In genomic region chr22:21642584-21643448, GRCh38 we compare ENCODE assay signal across 8 cellular contexts. TPM values are rescaled to one million over a fixed set of nuclear protein-coding genes. Genes with fewer than 3 reads are reported as not detected.
DNase-seq lines count a peak whose midpoint lies in the region; ATAC-seq and TF ChIP-seq lines count a peak whose summit lies in the region.

No MANE protein-coding gene starts in this region.

- H3K4me2 ChIP-seq in KMS-11, result peak overlapping the region; percentile 85

- TF ChIP-seq POLR2A in adrenal gland (IDR thresholded peaks at IDR 0.05) (no peak), sigmoid colon (IDR thresholded peaks at IDR 0.05) (no peak)

- H3K4me3 ChIP-seq in KMS-11 (IDR thresholded peaks at IDR 0.05; ENCODE audit: insufficient read depth, low read depth, low read length) (no peak overlapping the region), SK-N-MC (peak overlapping the region; percentile 83), adrenal gland (peak overlapping the region in 3 of 4 donors; percentile 2 to 58 (median 52)), sigmoid colon (peak overlapping the region; percentile 48 to 69 (median 66))

- WGBS in adrenal gland, 4 donors, result 1 to 4% (median 3%) methylated on average over 18 to 56 of the region's 56 CpGs
- WGBS in sigmoid colon, 2 donors, result 1% methylated on average over 56 of the region's 56 CpGs

- ATAC-seq in GM18858 (IDR thresholded peaks at IDR 0.05; ENCODE audit: unreplicated experiment), result no peak
- ATAC-seq in GM18519 (IDR thresholded peaks at IDR 0.05; ENCODE audit: low FRiP score, unreplicated experiment), result no peak

- DNase-seq in GM03348 (ENCODE audit: low spot score) (peak; percentile 65), SK-N-MC (ENCODE audit: low read depth, low spot score) (no peak), adrenal gland (peak in 5 of 7 donors; percentile 50 to 70 (median 53)), hippocampal formation (lab: John Stamatoyannopoulos, UW) (peak; percentile 14 to 26), sigmoid colon (no peak)

- TF ChIP-seq EP300 in sigmoid colon (IDR thresholded peaks at IDR 0.05), result no peak

- H3K9ac ChIP-seq in KMS-11 (peak overlapping the region; percentile 100), SK-N-MC (ENCODE audit: insufficient read length) (peak overlapping the region; percentile 48)

- H3K36me3 ChIP-seq in KMS-11 (ENCODE audit: insufficient read depth) (peaks cover 5% of the 10 kb centered on the region; the same call in 1 of the 2 replicates), SK-N-MC (ENCODE audit: insufficient read depth, low read length) (no peaks in the 10 kb centered on the region), adrenal gland (replicated peaks in 1 of 2) (peaks cover 0 to 7% of the 10 kb centered on the region in 2 donors), sigmoid colon (no peaks in the 10 kb centered on the region)

- H3K9me3 ChIP-seq in SK-N-MC (ENCODE audit: low read depth, low read length) (no peaks in the 10 kb centered on the region), adrenal gland (replicated peaks in 1 of 3) (no peaks in the 10 kb centered on the region), sigmoid colon (no peaks in the 10 kb centered on the region)

- H2AFZ ChIP-seq in KMS-11 (ENCODE audit: low read depth), result peak overlapping the region; percentile 64; the same call in 1 of the 2 replicates

- TF ChIP-seq CTCF in KMS-11 (conservative IDR thresholded peaks at IDR 0.05; ENCODE audit: low read depth, low read length), result peak; percentile 75
- TF ChIP-seq CTCF in adrenal gland (IDR thresholded peaks at IDR 0.05), result peak; percentile 19 to 50 (median 38)
- TF ChIP-seq CTCF in sigmoid colon (IDR thresholded peaks at IDR 0.05), result peak in 2 of 4 experiments; percentile 22 to 34

- H3K79me2 ChIP-seq in KMS-11 (ENCODE audit: insufficient read depth, low read depth), result peaks cover 26% of the 10 kb centered on the region

- H3K27ac ChIP-seq in KMS-11 (peak overlapping the region; percentile 93), SK-N-MC (no peak overlapping the region), adrenal gland (peak overlapping the region in 4 of 5 donors; percentile 38 to 78 (median 60)), sigmoid colon (peak overlapping the region; percentile 67 to 79 (median 74))

- H3K27me3 ChIP-seq in KMS-11 (ENCODE audit: insufficient read depth, low read depth) (no peaks in the 10 kb centered on the region), adrenal gland (no peaks in the 10 kb centered on the region), sigmoid colon (no peaks in the 10 kb centered on the region)

- no peaks in the 10 kb centered on the region for H4K20me1 ChIP-seq in KMS-11 (ENCODE audit: insufficient read depth)

- H3K4me1 ChIP-seq in KMS-11 (ENCODE audit: low read depth, poor library complexity, severe bottlenecking) (peaks cover 27% of the 10 kb centered on the region), adrenal gland (replicated peaks in 1 of 2) (peaks cover 10 to 19% of the 10 kb centered on the region in 2 donors), sigmoid colon (peaks cover 0 to 31% (median 20%) of the 10 kb centered on the region in 4 donors)

- intact Hi-C loops in adrenal gland (cut with DNase I) (no loop called here), sigmoid colon (cut with DNase I) (loop anchor here (2.0 kb wide), 1 partner anchor 74 kb away; no protein-coding TSS in a partner anchor)

RNA-seq across cellular contexts. Expression of gene SDF2L1, which starts 0.7 kb away (rescaled TPM):
- total RNA-seq in adrenal gland (10 to 100 TPM; 14.0 to 83.9 (median 44.8) TPM), sigmoid colon (10 to 100 TPM in 3 of 4 donors, 1 to 10 TPM in 1; 6.1 to 38.8 (median 24.4) TPM)
- polyA plus RNA-seq in adrenal gland (10 to 100 TPM; 15.3 to 37.5 (median 19.1) TPM), sigmoid colon (100 to 1,000 TPM in 1 of 3 donors, 10 to 100 TPM in 2; 15.6 to 127 (median 25.0) TPM)

RNA-seq across cellular contexts. Expression of gene CCDC116, which starts 10.3 kb away (rescaled TPM):
- total RNA-seq in adrenal gland (under 1 TPM in 6 of 8 donors, not detected in 2; 0.19 to 0.50 (median 0.31) TPM), sigmoid colon (1 to 10 TPM in 1 of 4 donors, under 1 TPM in 3; 0.33 to 2.5 (median 0.38) TPM)
- polyA plus RNA-seq in adrenal gland (1 to 10 TPM in 1 of 3 donors, under 1 TPM in 1, not detected in 1; 0.77 to 1.9 TPM), sigmoid colon (under 1 TPM in 1 of 3 donors, not detected in 2; 0.58 TPM)

RNA-seq across cellular contexts. Expression of gene YDJC, which starts 13.0 kb away (rescaled TPM):
- 10 to 100 TPM in 7 of 8 donors, 1 to 10 TPM in 1; 8.9 to 33.6 (median 19.5) TPM for total RNA-seq in adrenal gland
- polyA plus RNA-seq in adrenal gland, result 10 to 100 TPM in 2 of 3 donors, 1 to 10 TPM in 1; 2.5 to 36.2 (median 31.2) TPM
- total RNA-seq in sigmoid colon, result 10 to 100 TPM in 3 of 4 donors, 1 to 10 TPM in 1; 8.3 to 16.3 (median 15.3) TPM
- polyA plus RNA-seq in sigmoid colon, result 10 to 100 TPM; 17.4 to 36.5 (median 18.3) TPM

RNA-seq across cellular contexts. Expression of gene PPIL2, which starts 23.0 kb away (rescaled TPM):
- 10 to 100 TPM; 32.2 to 58.1 (median 42.4) TPM for total RNA-seq in adrenal gland
- polyA plus RNA-seq in adrenal gland, result 10 to 100 TPM; 33.6 to 65.6 (median 61.7) TPM
- 10 to 100 TPM; 15.1 to 28.0 (median 18.5) TPM for total RNA-seq in sigmoid colon
- 10 to 100 TPM; 13.2 to 46.3 (median 19.4) TPM for polyA plus RNA-seq in sigmoid colon

Comparison
In these comparisons a context has a peak if more than half of its experiments do, and no peak if none do; other contexts are left out.
1. DNase-seq: peak in GM03348 (single experiment), adrenal gland (5 of 7) and hippocampal formation (2 of 2); none in SK-N-MC (single experiment) and sigmoid colon (single experiment).